In genomic region chr17:21129023-21129681, GRCh38 we compare ENCODE assay signal across 1 cellular context.
TF ChIP-seq lines count a peak whose summit lies in the region.

No MANE protein-coding gene starts in this region.

TF ChIP-seq in HepG2, 621 proteins besides CTCF, POLR2A, EP300 and RAD21 (continued from another document):
- TF ChIP-seq ZXDC (CRISPR knock-in tag; IDR thresholded peaks at IDR 0.05) (no peak), ARID3A (IDR thresholded peaks at IDR 0.05; ENCODE audit: low read depth, low read length) (0 out of 2 replicates have a peak, but pooled peaks have one; percentile 27), STAG1 (CRISPR knock-in tag; IDR thresholded peaks at IDR 0.05) (peak; percentile 69)
- TF ChIP-seq, protein P1, sequence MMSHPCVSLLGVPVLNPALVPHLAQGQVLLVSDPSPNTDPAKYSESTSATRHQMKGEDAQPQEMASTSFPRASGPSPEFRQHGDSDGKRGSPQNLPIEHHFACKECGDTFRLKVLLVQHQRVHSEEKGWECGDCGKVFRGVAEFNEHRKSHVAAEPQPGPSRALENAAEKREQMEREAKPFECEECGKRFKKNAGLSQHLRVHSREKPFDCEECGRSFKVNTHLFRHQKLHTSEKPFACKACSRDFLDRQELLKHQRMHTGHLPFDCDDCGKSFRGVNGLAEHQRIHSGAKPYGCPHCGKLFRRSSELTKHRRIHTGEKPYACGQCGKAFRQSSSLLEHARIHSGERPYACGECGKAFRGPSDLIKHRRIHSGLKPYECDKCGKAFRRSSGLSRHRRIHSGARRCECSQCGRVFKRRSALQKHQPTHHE (CRISPR knock-in tag; IDR thresholded peaks at IDR 0.05; ENCODE audit: borderline replicate concordance): no peak
- TF ChIP-seq, protein P2, sequence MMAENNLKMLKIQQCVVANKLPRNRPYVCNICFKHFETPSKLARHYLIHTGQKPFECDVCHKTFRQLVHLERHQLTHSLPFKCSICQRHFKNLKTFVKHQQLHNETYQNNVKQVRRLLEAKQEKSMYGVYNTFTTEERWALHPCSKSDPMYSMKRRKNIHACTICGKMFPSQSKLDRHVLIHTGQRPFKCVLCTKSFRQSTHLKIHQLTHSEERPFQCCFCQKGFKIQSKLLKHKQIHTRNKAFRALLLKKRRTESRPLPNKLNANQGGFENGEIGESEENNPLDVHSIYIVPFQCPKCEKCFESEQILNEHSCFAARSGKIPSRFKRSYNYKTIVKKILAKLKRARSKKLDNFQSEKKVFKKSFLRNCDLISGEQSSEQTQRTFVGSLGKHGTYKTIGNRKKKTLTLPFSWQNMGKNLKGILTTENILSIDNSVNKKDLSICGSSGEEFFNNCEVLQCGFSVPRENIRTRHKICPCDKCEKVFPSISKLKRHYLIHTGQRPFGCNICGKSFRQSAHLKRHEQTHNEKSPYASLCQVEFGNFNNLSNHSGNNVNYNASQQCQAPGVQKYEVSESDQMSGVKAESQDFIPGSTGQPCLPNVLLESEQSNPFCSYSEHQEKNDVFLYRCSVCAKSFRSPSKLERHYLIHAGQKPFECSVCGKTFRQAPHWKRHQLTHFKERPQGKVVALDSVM (CRISPR knock-in tag; IDR thresholded peaks at IDR 0.05): 0 out of 2 replicates have a peak, but pooled peaks have one; percentile 37
